In the genomic region with DNA sequence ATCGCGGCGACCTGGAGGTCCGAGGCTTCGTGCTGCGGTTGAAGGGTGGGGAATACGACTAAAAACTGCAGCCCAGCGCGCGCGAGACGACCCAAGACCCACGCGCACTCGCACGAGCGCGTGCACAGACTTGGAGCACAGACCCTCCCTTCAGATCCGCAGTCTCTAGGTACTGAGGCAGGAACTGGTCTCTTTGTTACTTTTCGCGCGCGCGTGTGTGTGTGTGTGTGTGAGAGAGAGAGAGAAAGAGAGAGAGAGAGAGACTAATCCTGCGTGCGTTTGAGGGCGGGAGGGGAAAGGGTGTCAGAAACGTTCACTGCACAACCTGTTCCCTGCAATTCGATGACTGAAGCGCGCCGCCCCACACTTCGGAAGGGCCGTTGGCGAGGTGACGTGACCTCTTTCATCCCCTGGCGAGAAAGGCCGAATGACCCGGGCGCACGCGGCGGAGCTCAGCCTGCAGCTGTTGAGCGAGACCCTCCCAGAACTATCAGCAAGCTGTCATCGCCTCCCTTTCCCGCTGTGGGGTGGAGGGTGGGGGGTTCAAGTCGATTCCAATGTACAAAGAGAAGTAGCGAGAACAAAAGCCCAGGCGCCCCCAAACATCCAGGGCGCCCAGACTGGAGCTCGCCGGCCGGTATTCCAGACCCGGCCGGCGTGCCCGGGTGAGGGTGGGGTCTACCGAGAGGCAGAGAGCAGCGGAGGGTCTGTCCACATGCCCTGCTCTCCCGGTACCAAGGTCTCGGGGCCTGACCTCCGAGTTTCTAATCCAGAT, we compare ENCODE assay signal across 1 cellular context.
TF ChIP-seq lines count a peak whose summit lies in the region.

No MANE protein-coding gene starts in this region.

TF ChIP-seq in K562, 482 proteins besides CTCF, POLR2A, EP300 and RAD21 (continued from another document and continues in another):
- TF ChIP-seq, protein P1, sequence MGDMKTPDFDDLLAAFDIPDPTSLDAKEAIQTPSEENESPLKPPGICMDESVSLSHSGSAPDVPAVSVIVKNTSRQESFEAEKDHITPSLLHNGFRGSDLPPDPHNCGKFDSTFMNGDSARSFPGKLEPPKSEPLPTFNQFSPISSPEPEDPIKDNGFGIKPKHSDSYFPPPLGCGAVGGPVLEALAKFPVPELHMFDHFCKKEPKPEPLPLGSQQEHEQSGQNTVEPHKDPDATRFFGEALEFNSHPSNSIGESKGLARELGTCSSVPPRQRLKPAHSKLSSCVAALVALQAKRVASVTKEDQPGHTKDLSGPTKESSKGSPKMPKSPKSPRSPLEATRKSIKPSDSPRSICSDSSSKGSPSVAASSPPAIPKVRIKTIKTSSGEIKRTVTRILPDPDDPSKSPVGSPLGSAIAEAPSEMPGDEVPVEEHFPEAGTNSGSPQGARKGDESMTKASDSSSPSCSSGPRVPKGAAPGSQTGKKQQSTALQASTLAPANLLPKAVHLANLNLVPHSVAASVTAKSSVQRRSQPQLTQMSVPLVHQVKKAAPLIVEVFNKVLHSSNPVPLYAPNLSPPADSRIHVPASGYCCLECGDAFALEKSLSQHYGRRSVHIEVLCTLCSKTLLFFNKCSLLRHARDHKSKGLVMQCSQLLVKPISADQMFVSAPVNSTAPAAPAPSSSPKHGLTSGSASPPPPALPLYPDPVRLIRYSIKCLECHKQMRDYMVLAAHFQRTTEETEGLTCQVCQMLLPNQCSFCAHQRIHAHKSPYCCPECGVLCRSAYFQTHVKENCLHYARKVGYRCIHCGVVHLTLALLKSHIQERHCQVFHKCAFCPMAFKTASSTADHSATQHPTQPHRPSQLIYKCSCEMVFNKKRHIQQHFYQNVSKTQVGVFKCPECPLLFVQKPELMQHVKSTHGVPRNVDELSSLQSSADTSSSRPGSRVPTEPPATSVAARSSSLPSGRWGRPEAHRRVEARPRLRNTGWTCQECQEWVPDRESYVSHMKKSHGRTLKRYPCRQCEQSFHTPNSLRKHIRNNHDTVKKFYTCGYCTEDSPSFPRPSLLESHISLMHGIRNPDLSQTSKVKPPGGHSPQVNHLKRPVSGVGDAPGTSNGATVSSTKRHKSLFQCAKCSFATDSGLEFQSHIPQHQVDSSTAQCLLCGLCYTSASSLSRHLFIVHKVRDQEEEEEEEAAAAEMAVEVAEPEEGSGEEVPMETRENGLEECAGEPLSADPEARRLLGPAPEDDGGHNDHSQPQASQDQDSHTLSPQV (IDR thresholded peaks at IDR 0.05): no peak
- no peak for TF ChIP-seq ZNF764 (CRISPR knock-in tag; IDR thresholded peaks at IDR 0.05; ENCODE audit: low read depth)
- TF ChIP-seq, protein P2, sequence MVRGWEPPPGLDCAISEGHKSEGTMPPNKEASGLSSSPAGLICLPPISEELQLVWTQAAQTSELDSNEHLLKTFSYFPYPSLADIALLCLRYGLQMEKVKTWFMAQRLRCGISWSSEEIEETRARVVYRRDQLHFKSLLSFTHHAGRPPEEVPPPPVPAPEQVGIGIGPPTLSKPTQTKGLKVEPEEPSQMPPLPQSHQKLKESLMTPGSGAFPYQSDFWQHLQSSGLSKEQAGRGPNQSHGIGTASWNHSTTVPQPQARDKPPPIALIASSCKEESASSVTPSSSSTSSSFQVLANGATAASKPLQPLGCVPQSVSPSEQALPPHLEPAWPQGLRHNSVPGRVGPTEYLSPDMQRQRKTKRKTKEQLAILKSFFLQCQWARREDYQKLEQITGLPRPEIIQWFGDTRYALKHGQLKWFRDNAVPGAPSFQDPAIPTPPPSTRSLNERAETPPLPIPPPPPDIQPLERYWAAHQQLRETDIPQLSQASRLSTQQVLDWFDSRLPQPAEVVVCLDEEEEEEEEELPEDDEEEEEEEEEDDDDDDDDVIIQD (CRISPR knock-in tag; IDR thresholded peaks at IDR 0.05): no peak
- no peak for TF ChIP-seq TBL1XR1 (IDR thresholded peaks at IDR 0.05; ENCODE audit: low read length in 2 of 2)
- TF ChIP-seq KLF1 (tag; IDR thresholded peaks at IDR 0.05): no peak
- no peak for TF ChIP-seq IFI16 (CRISPR knock-in tag; IDR thresholded peaks at IDR 0.05)
- TF ChIP-seq, protein P3, sequence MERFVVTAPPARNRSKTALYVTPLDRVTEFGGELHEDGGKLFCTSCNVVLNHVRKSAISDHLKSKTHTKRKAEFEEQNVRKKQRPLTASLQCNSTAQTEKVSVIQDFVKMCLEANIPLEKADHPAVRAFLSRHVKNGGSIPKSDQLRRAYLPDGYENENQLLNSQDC (CRISPR knock-in tag; IDR thresholded peaks at IDR 0.05): no peak
- TF ChIP-seq, protein P4, sequence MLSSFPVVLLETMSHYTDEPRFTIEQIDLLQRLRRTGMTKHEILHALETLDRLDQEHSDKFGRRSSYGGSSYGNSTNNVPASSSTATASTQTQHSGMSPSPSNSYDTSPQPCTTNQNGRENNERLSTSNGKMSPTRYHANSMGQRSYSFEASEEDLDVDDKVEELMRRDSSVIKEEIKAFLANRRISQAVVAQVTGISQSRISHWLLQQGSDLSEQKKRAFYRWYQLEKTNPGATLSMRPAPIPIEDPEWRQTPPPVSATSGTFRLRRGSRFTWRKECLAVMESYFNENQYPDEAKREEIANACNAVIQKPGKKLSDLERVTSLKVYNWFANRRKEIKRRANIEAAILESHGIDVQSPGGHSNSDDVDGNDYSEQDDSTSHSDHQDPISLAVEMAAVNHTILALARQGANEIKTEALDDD (IDR thresholded peaks at IDR 0.05): no peak
- no peak for TF ChIP-seq POLR2AphosphoS5 (IDR thresholded peaks at IDR 0.05; ENCODE audit: control insufficient read depth, insufficient read depth, low read depth, low read length)
- no peak for TF ChIP-seq ERF (CRISPR knock-in tag; IDR thresholded peaks at IDR 0.05)
- no peak for TF ChIP-seq ZNF830 (CRISPR knock-in tag; IDR thresholded peaks at IDR 0.05)
- TF ChIP-seq TAF7 (tag; IDR thresholded peaks at IDR 0.05): no peak
- no peak for TF ChIP-seq CTBP1 (IDR thresholded peaks at IDR 0.05; ENCODE audit: borderline replicate concordance)
- TF ChIP-seq HDAC3 (IDR thresholded peaks at IDR 0.05; ENCODE audit: borderline replicate concordance, partially characterized antibody): no peak
- TF ChIP-seq RB1 (IDR thresholded peaks at IDR 0.05; ENCODE audit: low read depth): peak; percentile 16; the same call in 1 of the 2 replicates
- peak; percentile 39; the same call in 1 of the 2 replicates for TF ChIP-seq MTA3 (IDR thresholded peaks at IDR 0.05; ENCODE audit: borderline replicate concordance)
- TF ChIP-seq ZNF146 (CRISPR knock-in tag; IDR thresholded peaks at IDR 0.05; ENCODE audit: unreplicated experiment): no peak
- TF ChIP-seq, protein P5, sequence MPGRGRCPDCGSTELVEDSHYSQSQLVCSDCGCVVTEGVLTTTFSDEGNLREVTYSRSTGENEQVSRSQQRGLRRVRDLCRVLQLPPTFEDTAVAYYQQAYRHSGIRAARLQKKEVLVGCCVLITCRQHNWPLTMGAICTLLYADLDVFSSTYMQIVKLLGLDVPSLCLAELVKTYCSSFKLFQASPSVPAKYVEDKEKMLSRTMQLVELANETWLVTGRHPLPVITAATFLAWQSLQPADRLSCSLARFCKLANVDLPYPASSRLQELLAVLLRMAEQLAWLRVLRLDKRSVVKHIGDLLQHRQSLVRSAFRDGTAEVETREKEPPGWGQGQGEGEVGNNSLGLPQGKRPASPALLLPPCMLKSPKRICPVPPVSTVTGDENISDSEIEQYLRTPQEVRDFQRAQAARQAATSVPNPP (IDR thresholded peaks at IDR 0.05; ENCODE audit: borderline replicate concordance, insufficient read depth, insufficient read length): no peak
- TF ChIP-seq NBN (IDR thresholded peaks at IDR 0.05; ENCODE audit: low read depth): peak; percentile 54; the same call in 1 of the 2 replicates
- TF ChIP-seq, protein P6, sequence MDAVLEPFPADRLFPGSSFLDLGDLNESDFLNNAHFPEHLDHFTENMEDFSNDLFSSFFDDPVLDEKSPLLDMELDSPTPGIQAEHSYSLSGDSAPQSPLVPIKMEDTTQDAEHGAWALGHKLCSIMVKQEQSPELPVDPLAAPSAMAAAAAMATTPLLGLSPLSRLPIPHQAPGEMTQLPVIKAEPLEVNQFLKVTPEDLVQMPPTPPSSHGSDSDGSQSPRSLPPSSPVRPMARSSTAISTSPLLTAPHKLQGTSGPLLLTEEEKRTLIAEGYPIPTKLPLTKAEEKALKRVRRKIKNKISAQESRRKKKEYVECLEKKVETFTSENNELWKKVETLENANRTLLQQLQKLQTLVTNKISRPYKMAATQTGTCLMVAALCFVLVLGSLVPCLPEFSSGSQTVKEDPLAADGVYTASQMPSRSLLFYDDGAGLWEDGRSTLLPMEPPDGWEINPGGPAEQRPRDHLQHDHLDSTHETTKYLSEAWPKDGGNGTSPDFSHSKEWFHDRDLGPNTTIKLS (IDR thresholded peaks at IDR 0.05; ENCODE audit: borderline replicate concordance, low read depth): no peak
- TF ChIP-seq PHTF2 (CRISPR knock-in tag; IDR thresholded peaks at IDR 0.05): no peak
- TF ChIP-seq, protein P7, sequence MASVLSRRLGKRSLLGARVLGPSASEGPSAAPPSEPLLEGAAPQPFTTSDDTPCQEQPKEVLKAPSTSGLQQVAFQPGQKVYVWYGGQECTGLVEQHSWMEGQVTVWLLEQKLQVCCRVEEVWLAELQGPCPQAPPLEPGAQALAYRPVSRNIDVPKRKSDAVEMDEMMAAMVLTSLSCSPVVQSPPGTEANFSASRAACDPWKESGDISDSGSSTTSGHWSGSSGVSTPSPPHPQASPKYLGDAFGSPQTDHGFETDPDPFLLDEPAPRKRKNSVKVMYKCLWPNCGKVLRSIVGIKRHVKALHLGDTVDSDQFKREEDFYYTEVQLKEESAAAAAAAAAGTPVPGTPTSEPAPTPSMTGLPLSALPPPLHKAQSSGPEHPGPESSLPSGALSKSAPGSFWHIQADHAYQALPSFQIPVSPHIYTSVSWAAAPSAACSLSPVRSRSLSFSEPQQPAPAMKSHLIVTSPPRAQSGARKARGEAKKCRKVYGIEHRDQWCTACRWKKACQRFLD (CRISPR knock-in tag; IDR thresholded peaks at IDR 0.05): no peak
- TF ChIP-seq, protein P8, sequence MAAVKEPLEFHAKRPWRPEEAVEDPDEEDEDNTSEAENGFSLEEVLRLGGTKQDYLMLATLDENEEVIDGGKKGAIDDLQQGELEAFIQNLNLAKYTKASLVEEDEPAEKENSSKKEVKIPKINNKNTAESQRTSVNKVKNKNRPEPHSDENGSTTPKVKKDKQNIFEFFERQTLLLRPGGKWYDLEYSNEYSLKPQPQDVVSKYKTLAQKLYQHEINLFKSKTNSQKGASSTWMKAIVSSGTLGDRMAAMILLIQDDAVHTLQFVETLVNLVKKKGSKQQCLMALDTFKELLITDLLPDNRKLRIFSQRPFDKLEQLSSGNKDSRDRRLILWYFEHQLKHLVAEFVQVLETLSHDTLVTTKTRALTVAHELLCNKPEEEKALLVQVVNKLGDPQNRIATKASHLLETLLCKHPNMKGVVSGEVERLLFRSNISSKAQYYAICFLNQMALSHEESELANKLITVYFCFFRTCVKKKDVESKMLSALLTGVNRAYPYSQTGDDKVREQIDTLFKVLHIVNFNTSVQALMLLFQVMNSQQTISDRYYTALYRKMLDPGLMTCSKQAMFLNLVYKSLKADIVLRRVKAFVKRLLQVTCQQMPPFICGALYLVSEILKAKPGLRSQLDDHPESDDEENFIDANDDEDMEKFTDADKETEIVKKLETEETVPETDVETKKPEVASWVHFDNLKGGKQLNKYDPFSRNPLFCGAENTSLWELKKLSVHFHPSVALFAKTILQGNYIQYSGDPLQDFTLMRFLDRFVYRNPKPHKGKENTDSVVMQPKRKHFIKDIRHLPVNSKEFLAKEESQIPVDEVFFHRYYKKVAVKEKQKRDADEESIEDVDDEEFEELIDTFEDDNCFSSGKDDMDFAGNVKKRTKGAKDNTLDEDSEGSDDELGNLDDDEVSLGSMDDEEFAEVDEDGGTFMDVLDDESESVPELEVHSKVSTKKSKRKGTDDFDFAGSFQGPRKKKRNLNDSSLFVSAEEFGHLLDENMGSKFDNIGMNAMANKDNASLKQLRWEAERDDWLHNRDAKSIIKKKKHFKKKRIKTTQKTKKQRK (IDR thresholded peaks at IDR 0.05; ENCODE audit: borderline replicate concordance, low read depth, low read length): no peak
- no peak for TF ChIP-seq KAT2B (IDR thresholded peaks at IDR 0.05; ENCODE audit: low read depth, low read length)
- no peak for TF ChIP-seq PTRF (tag; IDR thresholded peaks at IDR 0.05)
- TF ChIP-seq HMGN3 (IDR thresholded peaks at IDR 0.05; ENCODE audit: borderline replicate concordance, extremely low read depth, insufficient read length, low read depth, low read length): peak; percentile 50
- no peak for TF ChIP-seq ZNF174 (CRISPR knock-in tag; IDR thresholded peaks at IDR 0.05)
- no peak for TF ChIP-seq HNRNPL (IDR thresholded peaks at IDR 0.05; ENCODE audit: low read depth, low read length)
- TF ChIP-seq, protein P9, sequence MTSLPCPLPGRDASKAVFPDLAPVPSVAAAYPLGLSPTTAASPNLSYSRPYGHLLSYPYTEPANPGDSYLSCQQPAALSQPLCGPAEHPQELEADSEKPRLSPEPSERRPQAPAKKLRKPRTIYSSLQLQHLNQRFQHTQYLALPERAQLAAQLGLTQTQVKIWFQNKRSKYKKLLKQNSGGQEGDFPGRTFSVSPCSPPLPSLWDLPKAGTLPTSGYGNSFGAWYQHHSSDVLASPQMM (CRISPR knock-in tag; IDR thresholded peaks at IDR 0.05): no peak
- TF ChIP-seq ATF7 (IDR thresholded peaks at IDR 0.05): no peak
- no peak; the same call in 1 of the 2 replicates for TF ChIP-seq NFIC (IDR thresholded peaks at IDR 0.05)
- no peak for TF ChIP-seq XRCC5 (IDR thresholded peaks at IDR 0.05; ENCODE audit: low read depth, low read length)
- TF ChIP-seq, protein P10, sequence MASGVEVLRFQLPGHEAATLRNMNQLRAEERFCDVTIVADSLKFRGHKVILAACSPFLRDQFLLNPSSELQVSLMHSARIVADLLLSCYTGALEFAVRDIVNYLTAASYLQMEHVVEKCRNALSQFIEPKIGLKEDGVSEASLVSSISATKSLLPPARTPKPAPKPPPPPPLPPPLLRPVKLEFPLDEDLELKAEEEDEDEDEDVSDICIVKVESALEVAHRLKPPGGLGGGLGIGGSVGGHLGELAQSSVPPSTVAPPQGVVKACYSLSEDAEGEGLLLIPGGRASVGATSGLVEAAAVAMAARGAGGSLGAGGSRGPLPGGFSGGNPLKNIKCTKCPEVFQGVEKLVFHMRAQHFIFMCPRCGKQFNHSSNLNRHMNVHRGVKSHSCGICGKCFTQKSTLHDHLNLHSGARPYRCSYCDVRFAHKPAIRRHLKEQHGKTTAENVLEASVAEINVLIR (CRISPR knock-in tag; IDR thresholded peaks at IDR 0.05): no peak
- TF ChIP-seq, protein P11, sequence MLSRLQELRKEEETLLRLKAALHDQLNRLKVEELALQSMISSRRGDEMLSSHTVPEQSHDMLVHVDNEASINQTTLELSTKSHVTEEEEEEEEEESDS (CRISPR knock-in tag; IDR thresholded peaks at IDR 0.05): no peak
- TF ChIP-seq NRF1 (conservative IDR thresholded peaks at IDR 0.05 in 1 of 2, IDR thresholded peaks at IDR 0.05 in 1 of 2): peak in 1 of 2 experiments; percentile 21; a peak in 2 of 4 replicates
- TF ChIP-seq, protein P12, sequence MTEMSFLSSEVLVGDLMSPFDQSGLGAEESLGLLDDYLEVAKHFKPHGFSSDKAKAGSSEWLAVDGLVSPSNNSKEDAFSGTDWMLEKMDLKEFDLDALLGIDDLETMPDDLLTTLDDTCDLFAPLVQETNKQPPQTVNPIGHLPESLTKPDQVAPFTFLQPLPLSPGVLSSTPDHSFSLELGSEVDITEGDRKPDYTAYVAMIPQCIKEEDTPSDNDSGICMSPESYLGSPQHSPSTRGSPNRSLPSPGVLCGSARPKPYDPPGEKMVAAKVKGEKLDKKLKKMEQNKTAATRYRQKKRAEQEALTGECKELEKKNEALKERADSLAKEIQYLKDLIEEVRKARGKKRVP (CRISPR knock-in tag; IDR thresholded peaks at IDR 0.05): no peak
- peak; percentile 76; the same call in 1 of the 2 replicates for TF ChIP-seq HLTF (IDR thresholded peaks at IDR 0.05)
- TF ChIP-seq CBX8 (IDR thresholded peaks at IDR 0.05; ENCODE audit: borderline replicate concordance, extremely low read depth, low read depth, low read length, poor library complexity, severe bottlenecking): no peak
- no peak for TF ChIP-seq ZNF121 (CRISPR knock-in tag; conservative IDR thresholded peaks at IDR 0.05)
- no peak; the same call in 1 of the 2 replicates for TF ChIP-seq PHF8 (IDR thresholded peaks at IDR 0.05; ENCODE audit: borderline replicate concordance, low read length)
